1 cellular context compared by ENCODE assay signal in genomic region chr1:27366411-27367159, GRCh38.
TF ChIP-seq lines count a peak whose summit lies in the region.

Gene MAP3K6 (minus strand): TSS chr1:27366961. CDS start chr1:27366597, 364 bp downstream.

TF ChIP-seq in K562, 482 proteins besides CTCF, POLR2A, EP300 and RAD21 (continued from another document and continues in another):
- TF ChIP-seq PTTG1 (tag; IDR thresholded peaks at IDR 0.05; ENCODE audit: low read depth) (no peak), FUS (optimal IDR thresholded peaks at IDR 0.05; ENCODE audit: low read depth, low read length) (no peak), MYNN (IDR thresholded peaks at IDR 0.05) (no peak), MYNN (CRISPR knock-in tag; IDR thresholded peaks at IDR 0.05) (no peak), ZZZ3 (IDR thresholded peaks at IDR 0.05) (no peak; the same call in 1 of the 2 replicates), MEF2A (IDR thresholded peaks at IDR 0.05; ENCODE audit: control insufficient read depth, low read depth, low read length) (no peak), SNIP1 (IDR thresholded peaks at IDR 0.05; ENCODE audit: low read depth) (no peak), MBD1 (CRISPR knock-in tag; IDR thresholded peaks at IDR 0.05) (no peak), DEAF1 (CRISPR knock-in tag; IDR thresholded peaks at IDR 0.05) (peak; percentile 36; the same call in 1 of the 2 replicates), HSF4 (CRISPR knock-in tag; IDR thresholded peaks at IDR 0.05; ENCODE audit: borderline replicate concordance) (no peak), CREB3L1 (IDR thresholded peaks at IDR 0.05; ENCODE audit: borderline replicate concordance, low read depth) (peak; percentile 58; the same call in 1 of the 2 replicates), NCOR1 (IDR thresholded peaks at IDR 0.05) (no peak), RBM14 (IDR thresholded peaks at IDR 0.05; ENCODE audit: borderline replicate concordance, insufficient read depth, low read depth, low read length) (no peak), THRAP3 (IDR thresholded peaks at IDR 0.05; ENCODE audit: borderline replicate concordance) (no peak), CREB3 (tag; conservative IDR thresholded peaks at IDR 0.05; ENCODE audit: low read depth) (no peak), RNF219 (CRISPR knock-in tag; IDR thresholded peaks at IDR 0.05) (no peak), ZNF316 (IDR thresholded peaks at IDR 0.05) (no peak), GTF2A2 (tag; IDR thresholded peaks at IDR 0.05) (no peak), ZNF239 (CRISPR knock-in tag; IDR thresholded peaks at IDR 0.05) (no peak), IRF1 (CRISPR knock-in tag; IDR thresholded peaks at IDR 0.05; ENCODE audit: borderline replicate concordance) (no peak), ZNF263 (CRISPR knock-in tag; IDR thresholded peaks at IDR 0.05; ENCODE audit: borderline replicate concordance) (peak; percentile 16; the same call in 1 of the 2 replicates), ZFP91 (CRISPR knock-in tag; IDR thresholded peaks at IDR 0.05) (no peak), SLC30A9 (CRISPR knock-in tag; IDR thresholded peaks at IDR 0.05) (no peak), RREB1 (CRISPR knock-in tag; IDR thresholded peaks at IDR 0.05) (no peak), SFPQ (IDR thresholded peaks at IDR 0.05; ENCODE audit: low read depth, low read length) (no peak), ATF4 (CRISPR knock-in tag; IDR thresholded peaks at IDR 0.05) (no peak), MXD1 (CRISPR knock-in tag; IDR thresholded peaks at IDR 0.05; ENCODE audit: borderline replicate concordance, poor library complexity, severe bottlenecking) (no peak), C11orf30 (IDR thresholded peaks at IDR 0.05; ENCODE audit: low read depth) (no peak), PTRF (tag; IDR thresholded peaks at IDR 0.05) (no peak), GABPA (tag; conservative IDR thresholded peaks at IDR 0.05; ENCODE audit: low read depth) (0 out of 2 replicates have a peak, but pooled peaks have one; percentile 18), ZNF12 (CRISPR knock-in tag; IDR thresholded peaks at IDR 0.05) (0 out of 2 replicates have a peak, but pooled peaks have one; percentile 9)
